1 cellular context compared by ENCODE assay signal in the genomic region with DNA sequence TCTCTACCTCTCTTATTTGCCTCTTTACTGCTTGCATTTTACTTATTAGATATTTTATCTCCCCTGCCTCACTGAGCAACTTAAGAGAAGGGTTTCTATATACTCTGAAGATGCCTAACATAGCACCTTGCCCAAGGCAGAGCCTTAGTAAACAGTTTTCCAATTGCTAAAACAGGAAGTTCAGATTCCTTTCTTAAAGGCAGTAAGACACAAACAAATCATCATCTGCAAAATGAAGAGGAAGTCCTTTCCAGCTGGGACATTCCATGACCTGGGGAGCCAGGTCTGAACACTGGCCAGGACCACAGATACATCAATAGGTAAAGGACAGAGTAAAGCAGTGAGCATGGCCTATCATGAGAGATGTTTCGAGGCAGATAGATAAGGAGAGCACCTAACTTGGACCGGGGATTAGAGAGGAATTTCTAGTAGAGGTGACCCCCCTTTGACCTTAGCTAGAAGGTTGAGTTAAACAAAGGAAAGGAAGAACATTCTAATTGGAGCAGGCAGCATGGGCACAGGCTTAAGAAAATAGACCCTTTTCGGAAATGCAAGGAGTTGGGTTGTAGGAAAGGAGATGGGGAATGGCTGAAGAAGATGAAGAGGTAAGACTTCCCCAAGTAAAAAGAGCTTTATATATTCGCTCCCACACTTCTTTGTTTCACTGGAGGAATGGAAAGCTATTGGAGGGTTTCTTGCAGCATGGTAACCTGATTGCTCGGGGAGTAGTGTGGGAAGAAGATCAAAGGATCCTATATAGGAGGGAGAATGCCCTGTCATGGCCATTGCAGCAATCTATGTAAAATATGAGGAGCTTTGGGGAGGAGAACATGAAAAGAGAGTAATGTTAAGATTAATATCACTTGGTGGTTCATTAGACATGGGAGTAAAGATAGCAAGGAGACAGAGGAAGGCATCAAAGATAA.
TF ChIP-seq lines count a peak whose summit lies in the region.

No MANE protein-coding gene starts in this region.

TF ChIP-seq in WTC11, 78 proteins besides CTCF, POLR2A, EP300 and RAD21:
- TF ChIP-seq ZNF263 (CRISPR knock-in tag; IDR thresholded peaks at IDR 0.05; ENCODE audit: low read depth): no peak
- TF ChIP-seq, protein P1, sequence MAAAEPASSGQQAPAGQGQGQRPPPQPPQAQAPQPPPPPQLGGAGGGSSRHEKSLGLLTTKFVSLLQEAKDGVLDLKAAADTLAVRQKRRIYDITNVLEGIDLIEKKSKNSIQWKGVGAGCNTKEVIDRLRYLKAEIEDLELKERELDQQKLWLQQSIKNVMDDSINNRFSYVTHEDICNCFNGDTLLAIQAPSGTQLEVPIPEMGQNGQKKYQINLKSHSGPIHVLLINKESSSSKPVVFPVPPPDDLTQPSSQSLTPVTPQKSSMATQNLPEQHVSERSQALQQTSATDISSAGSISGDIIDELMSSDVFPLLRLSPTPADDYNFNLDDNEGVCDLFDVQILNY (CRISPR knock-in tag; IDR thresholded peaks at IDR 0.05): no peak
- TF ChIP-seq, protein P2, sequence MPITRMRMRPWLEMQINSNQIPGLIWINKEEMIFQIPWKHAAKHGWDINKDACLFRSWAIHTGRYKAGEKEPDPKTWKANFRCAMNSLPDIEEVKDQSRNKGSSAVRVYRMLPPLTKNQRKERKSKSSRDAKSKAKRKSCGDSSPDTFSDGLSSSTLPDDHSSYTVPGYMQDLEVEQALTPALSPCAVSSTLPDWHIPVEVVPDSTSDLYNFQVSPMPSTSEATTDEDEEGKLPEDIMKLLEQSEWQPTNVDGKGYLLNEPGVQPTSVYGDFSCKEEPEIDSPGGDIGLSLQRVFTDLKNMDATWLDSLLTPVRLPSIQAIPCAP (CRISPR knock-in tag; IDR thresholded peaks at IDR 0.05): no peak
- TF ChIP-seq, protein P3, sequence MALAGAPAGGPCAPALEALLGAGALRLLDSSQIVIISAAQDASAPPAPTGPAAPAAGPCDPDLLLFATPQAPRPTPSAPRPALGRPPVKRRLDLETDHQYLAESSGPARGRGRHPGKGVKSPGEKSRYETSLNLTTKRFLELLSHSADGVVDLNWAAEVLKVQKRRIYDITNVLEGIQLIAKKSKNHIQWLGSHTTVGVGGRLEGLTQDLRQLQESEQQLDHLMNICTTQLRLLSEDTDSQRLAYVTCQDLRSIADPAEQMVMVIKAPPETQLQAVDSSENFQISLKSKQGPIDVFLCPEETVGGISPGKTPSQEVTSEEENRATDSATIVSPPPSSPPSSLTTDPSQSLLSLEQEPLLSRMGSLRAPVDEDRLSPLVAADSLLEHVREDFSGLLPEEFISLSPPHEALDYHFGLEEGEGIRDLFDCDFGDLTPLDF (CRISPR knock-in tag; IDR thresholded peaks at IDR 0.05): no peak
- no peak for TF ChIP-seq ZNF416 (CRISPR knock-in tag; IDR thresholded peaks at IDR 0.05)
- TF ChIP-seq, protein P4, sequence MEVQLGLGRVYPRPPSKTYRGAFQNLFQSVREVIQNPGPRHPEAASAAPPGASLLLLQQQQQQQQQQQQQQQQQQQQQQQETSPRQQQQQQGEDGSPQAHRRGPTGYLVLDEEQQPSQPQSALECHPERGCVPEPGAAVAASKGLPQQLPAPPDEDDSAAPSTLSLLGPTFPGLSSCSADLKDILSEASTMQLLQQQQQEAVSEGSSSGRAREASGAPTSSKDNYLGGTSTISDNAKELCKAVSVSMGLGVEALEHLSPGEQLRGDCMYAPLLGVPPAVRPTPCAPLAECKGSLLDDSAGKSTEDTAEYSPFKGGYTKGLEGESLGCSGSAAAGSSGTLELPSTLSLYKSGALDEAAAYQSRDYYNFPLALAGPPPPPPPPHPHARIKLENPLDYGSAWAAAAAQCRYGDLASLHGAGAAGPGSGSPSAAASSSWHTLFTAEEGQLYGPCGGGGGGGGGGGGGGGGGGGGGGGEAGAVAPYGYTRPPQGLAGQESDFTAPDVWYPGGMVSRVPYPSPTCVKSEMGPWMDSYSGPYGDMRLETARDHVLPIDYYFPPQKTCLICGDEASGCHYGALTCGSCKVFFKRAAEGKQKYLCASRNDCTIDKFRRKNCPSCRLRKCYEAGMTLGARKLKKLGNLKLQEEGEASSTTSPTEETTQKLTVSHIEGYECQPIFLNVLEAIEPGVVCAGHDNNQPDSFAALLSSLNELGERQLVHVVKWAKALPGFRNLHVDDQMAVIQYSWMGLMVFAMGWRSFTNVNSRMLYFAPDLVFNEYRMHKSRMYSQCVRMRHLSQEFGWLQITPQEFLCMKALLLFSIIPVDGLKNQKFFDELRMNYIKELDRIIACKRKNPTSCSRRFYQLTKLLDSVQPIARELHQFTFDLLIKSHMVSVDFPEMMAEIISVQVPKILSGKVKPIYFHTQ (CRISPR knock-in tag; IDR thresholded peaks at IDR 0.05): no peak
- no peak for TF ChIP-seq GTF2I (CRISPR knock-in tag; conservative IDR thresholded peaks at IDR 0.05)
- TF ChIP-seq, protein P5, sequence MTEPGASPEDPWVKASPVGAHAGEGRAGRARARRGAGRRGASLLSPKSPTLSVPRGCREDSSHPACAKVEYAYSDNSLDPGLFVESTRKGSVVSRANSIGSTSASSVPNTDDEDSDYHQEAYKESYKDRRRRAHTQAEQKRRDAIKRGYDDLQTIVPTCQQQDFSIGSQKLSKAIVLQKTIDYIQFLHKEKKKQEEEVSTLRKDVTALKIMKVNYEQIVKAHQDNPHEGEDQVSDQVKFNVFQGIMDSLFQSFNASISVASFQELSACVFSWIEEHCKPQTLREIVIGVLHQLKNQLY (CRISPR knock-in tag; IDR thresholded peaks at IDR 0.05): no peak
- no peak for TF ChIP-seq FOXP1 (CRISPR knock-in tag; IDR thresholded peaks at IDR 0.05; ENCODE audit: borderline replicate concordance)
- no peak for TF ChIP-seq NR3C1 (CRISPR knock-in tag; conservative IDR thresholded peaks at IDR 0.05; ENCODE audit: low read depth)
